Comparison of ENCODE assay signal across 18 cellular contexts in genomic region chr11:47856186-47856585, GRCh38. TPM values are rescaled to one million over a fixed set of nuclear protein-coding genes. Genes with fewer than 3 reads are reported as not detected.
DNase-seq lines count a peak whose midpoint lies in the region; ATAC-seq and TF ChIP-seq lines count a peak whose summit lies in the region.
"Had no signal": no experiment of that assay in that cellular context is flagged by ENCODE, and none has a peak within 500 bp of the region (broad histone marks: within the 10 kb centered on the region; RNA-seq: fewer than 3 reads in every experiment).

No MANE protein-coding gene starts in this region.

- no peaks in the 10 kb centered on the region for H4K20me1 ChIP-seq in OCI-LY3 (ENCODE audit: insufficient read depth, low read length)

- no peak for ATAC-seq in natural killer cell treated with Interleukin-12 subunit alpha and Interleukin-12 subunit beta and Interleukin-15 and Interleukin-18, amount 100 ng/mL, for 72 hours

- peaks cover 88% of the 10 kb centered on the region for H3K4me1 ChIP-seq in OCI-LY3 (ENCODE audit: low read length)
- H3K4me1 ChIP-seq: neural progenitor cell had no signal

- H3K36me3 Mint-ChIP-seq in natural killer cell treated with Interleukin-12 subunit alpha and Interleukin-12 subunit beta and Interleukin-15 and Interleukin-18, amount 100 ng/mL, for 72 hours, result no peaks in the 10 kb centered on the region
- H3K36me3 Mint-ChIP-seq: activated CD4-positive, alpha-beta memory T cell treated with anti-CD3 and anti-CD28 coated beads for 36 hours; neural progenitor cell had no signal

- no peak overlapping the region for H3K4me3 Mint-ChIP-seq in natural killer cell treated with Interleukin-12 subunit alpha and Interleukin-12 subunit beta and Interleukin-15 and Interleukin-18, amount 100 ng/mL, for 72 hours
- H3K4me3 Mint-ChIP-seq: activated CD4-positive, alpha-beta memory T cell treated with anti-CD3 and anti-CD28 coated beads for 36 hours; CD4-positive, alpha-beta T cell; dendritic cell treated with granulocyte-macrophage colony-stimulating factor and Interleukin-4, amounts not matched to agents 40 ng/mL and 50 ng/mL, for 4 days; neural progenitor cell had no signal

- H2AFZ ChIP-seq in OCI-LY3 (ENCODE audit: low read depth, low read length), result no peak overlapping the region
- H2AFZ ChIP-seq: neural progenitor cell had no signal

- H3K9me3 ChIP-seq in OCI-LY3 (ENCODE audit: insufficient read depth, low read length), result no peaks in the 10 kb centered on the region
- H3K9me3 ChIP-seq: esophagus squamous epithelium, MG63 had no signal

- DNase-seq in ELR (ENCODE audit: low read depth) (peak; percentile 28), HUDEP-2 (lab: John Stamatoyannopoulos, UW; ENCODE audit: unreplicated experiment in 76 of 76) (peak in 61 of 76 experiments; percentile 6 to 86 (median 58)), fibroblast of villous mesenchyme (ENCODE audit: low read depth) (peak; percentile 16), germinal center (ENCODE audit: low spot score) (no peak)
- no peak for DNase-seq in stimulated activated CD4-positive, alpha-beta T cell treated with anti-CD3 and anti-CD28 coated beads, Interleukin-15, amount 100 ng/mL, for 24 hours
- DNase-seq in natural killer cell treated with Interleukin-12 subunit alpha and Interleukin-12 subunit beta and Interleukin-15 and Interleukin-18, amount 100 ng/mL, for 72 hours (ENCODE audit: low spot score), result no peak
- DNase-seq: activated CD4-positive, alpha-beta memory T cell treated with anti-CD3 and anti-CD28 coated beads for 36 hours; aorta; CD4-positive, alpha-beta T cell; esophagus squamous epithelium; GDM1; MG63; NCI-H526 had no signal

- no peaks in the 10 kb centered on the region for H3K4me1 Mint-ChIP-seq in natural killer cell treated with Interleukin-12 subunit alpha and Interleukin-12 subunit beta and Interleukin-15 and Interleukin-18, amount 100 ng/mL, for 72 hours (ENCODE audit: low read depth in 2 of 2)

- H3K27me3 ChIP-seq in OCI-LY3 (ENCODE audit: low read depth, low read length), result no peaks in the 10 kb centered on the region
- H3K27me3 ChIP-seq: esophagus squamous epithelium, MG63, neural progenitor cell had no signal

- peaks cover 0 to 4% of the 10 kb centered on the region in 2 donors for H3K27me3 Mint-ChIP-seq in natural killer cell treated with Interleukin-12 subunit alpha and Interleukin-12 subunit beta and Interleukin-15 and Interleukin-18, amount 100 ng/mL, for 72 hours
- H3K27me3 Mint-ChIP-seq: activated CD4-positive, alpha-beta memory T cell treated with anti-CD3 and anti-CD28 coated beads for 36 hours; CD4-positive, alpha-beta T cell; dendritic cell treated with granulocyte-macrophage colony-stimulating factor and Interleukin-4, amounts not matched to agents 40 ng/mL and 50 ng/mL, for 4 days had no signal

- H3K4me3 ChIP-seq in OCI-LY3 (ENCODE audit: low read length) (no peak overlapping the region), fibroblast of villous mesenchyme (ENCODE audit: low read depth, low read length) (no peak overlapping the region)
- H3K4me3 ChIP-seq: esophagus squamous epithelium, lung, MG63, neural progenitor cell, skin epidermis had no signal

- TF ChIP-seq CTCF in OCI-LY3 (IDR thresholded peaks at IDR 0.05; ENCODE audit: low read depth, low read length) (no peak), fibroblast of villous mesenchyme (IDR thresholded peaks at IDR 0.05; ENCODE audit: insufficient read depth, low read depth, low read length) (no peak)

- no peak overlapping the region for H3K27ac Mint-ChIP-seq in natural killer cell treated with Interleukin-12 subunit alpha and Interleukin-12 subunit beta and Interleukin-15 and Interleukin-18, amount 100 ng/mL, for 72 hours
- H3K27ac Mint-ChIP-seq: activated CD4-positive, alpha-beta memory T cell treated with anti-CD3 and anti-CD28 coated beads for 36 hours; CD4-positive, alpha-beta T cell; dendritic cell treated with granulocyte-macrophage colony-stimulating factor and Interleukin-4, amounts not matched to agents 40 ng/mL and 50 ng/mL, for 4 days; neural progenitor cell had no signal

- H3K9ac ChIP-seq in OCI-LY3 (ENCODE audit: low read length), result peak overlapping the region; percentile 29; the same call in 1 of the 2 replicates
- H3K9ac ChIP-seq: neural progenitor cell had no signal

- H3K4me2 ChIP-seq in OCI-LY3 (ENCODE audit: low read length), result peak overlapping the region; percentile 37
- H3K4me2 ChIP-seq: neural progenitor cell had no signal

- H3K9me3 Mint-ChIP-seq in natural killer cell treated with Interleukin-12 subunit alpha and Interleukin-12 subunit beta and Interleukin-15 and Interleukin-18, amount 100 ng/mL, for 72 hours, result no peaks in the 10 kb centered on the region
- H3K9me3 Mint-ChIP-seq: activated CD4-positive, alpha-beta memory T cell treated with anti-CD3 and anti-CD28 coated beads for 36 hours; CD4-positive, alpha-beta T cell; dendritic cell treated with granulocyte-macrophage colony-stimulating factor and Interleukin-4, amounts not matched to agents 40 ng/mL and 50 ng/mL, for 4 days; neural progenitor cell had no signal

- peak overlapping the region; percentile 94 for H3K27ac ChIP-seq in OCI-LY3 (ENCODE audit: low read length)
- H3K27ac ChIP-seq: esophagus squamous epithelium, neural progenitor cell had no signal

- no peaks in the 10 kb centered on the region for H3K36me3 ChIP-seq in OCI-LY3 (replicated peaks; ENCODE audit: low read depth, low read length)
- H3K36me3 ChIP-seq: esophagus squamous epithelium, MG63, neural progenitor cell had no signal

- H3K79me2 ChIP-seq in OCI-LY3 (ENCODE audit: low read length), result no peaks in the 10 kb centered on the region

RNA-seq across cellular contexts. Expression of gene NUP160, which starts 8.0 kb away (rescaled TPM):
- 29.3 and 29.8 TPM in 2 replicates for total RNA-seq in fibroblast of villous mesenchyme
- 10 to 100 TPM; 48.0 to 78.0 TPM for total RNA-seq in natural killer cell treated with Interleukin-12 subunit alpha and Interleukin-12 subunit beta and Interleukin-15 and Interleukin-18, amount 100 ng/mL, for 72 hours

Comparison
In these comparisons a context has a peak if more than half of its experiments do, and no peak if none do; other contexts are left out.
1. DNase-seq: peak in ELR (single experiment), HUDEP-2 (61 of 76) and fibroblast of villous mesenchyme (single experiment); none in stimulated activated CD4-positive, alpha-beta T cell treated with anti-CD3 and anti-CD28 coated beads, Interleukin-15, amount 100 ng/mL, for 24 hours (single experiment), germinal center (single experiment) and natural killer cell treated with Interleukin-12 subunit alpha and Interleukin-12 subunit beta and Interleukin-15 and Interleukin-18, amount 100 ng/mL, for 72 hours (single experiment).